Comparison of ENCODE assay signal across 9 cellular contexts in the genomic region with DNA sequence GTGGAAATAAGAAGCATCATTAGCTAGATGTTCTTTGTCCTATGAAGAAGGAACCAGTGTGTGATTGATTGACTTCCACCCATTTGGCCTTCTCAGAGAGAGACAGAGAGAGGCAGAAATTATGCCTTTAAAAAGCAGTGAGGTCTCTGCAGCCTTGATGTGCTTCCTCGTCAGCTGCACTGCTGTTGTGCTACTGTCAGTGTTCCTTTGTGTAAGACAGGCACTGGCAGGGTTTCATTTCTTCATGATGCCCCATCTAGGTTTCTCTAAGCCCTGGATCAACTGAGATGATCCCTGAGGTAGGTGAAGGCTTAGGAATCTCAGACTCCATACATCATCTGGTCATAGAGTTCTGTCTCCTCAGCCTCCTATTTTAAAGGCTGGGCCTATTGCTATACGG.
DNase-seq lines count a peak whose midpoint lies in the region; ATAC-seq lines count a peak whose summit lies in the region.
"Had no signal": no experiment of that assay in that cellular context is flagged by ENCODE, and none has a peak within 500 bp of the region (broad histone marks: within the 10 kb centered on the region; RNA-seq: fewer than 3 reads in every experiment).

No MANE protein-coding gene starts in this region.

- peak; percentile 85 for ATAC-seq in memory B cell (ENCODE audit: low read depth)

- H3K4me1 Mint-ChIP-seq in activated naive CD8-positive, alpha-beta T cell (ENCODE audit: low read depth), result peaks cover 74% of the 10 kb centered on the region
- peaks cover 46% of the 10 kb centered on the region for H3K4me1 Mint-ChIP-seq in memory B cell

- peak; percentile 65 for DNase-seq in NOMO-1 treated with DMSO at 0.1 percent for 48 hours (lab: John Stamatoyannopoulos, UW; ENCODE audit: unreplicated experiment)
- no peak for DNase-seq in NOMO-1 treated with dmso at 0.1 percent for 144 hours (lab: John Stamatoyannopoulos, UW; ENCODE audit: unreplicated experiment)
- DNase-seq in memory B cell (ENCODE audit: low spot score in 2 of 2), result no peak
- peak; percentile 57 for DNase-seq in superior temporal gyrus (ENCODE audit: extremely low spot score)
- no peak for DNase-seq in NCI-H524 treated with DMSO at 0.1 percent for 48 hours (lab: John Stamatoyannopoulos, UW)
- no peak for DNase-seq in NCI-H2081 (lab: John Stamatoyannopoulos, UW)
- no peak for DNase-seq in Kasumi-1 (lab: John Stamatoyannopoulos, UW)
- DNase-seq: amniotic stem cell had no signal

- H3K9me3 Mint-ChIP-seq in activated naive CD8-positive, alpha-beta T cell (ENCODE audit: low read depth), result no peaks in the 10 kb centered on the region
- no peaks in the 10 kb centered on the region for H3K9me3 Mint-ChIP-seq in memory B cell

- peak overlapping the region; percentile 97 for H3K27ac Mint-ChIP-seq in activated naive CD8-positive, alpha-beta T cell
- H3K27ac Mint-ChIP-seq in memory B cell, result peak overlapping the region; percentile 88

- H3K36me3 Mint-ChIP-seq in activated naive CD8-positive, alpha-beta T cell, result peaks cover 11% of the 10 kb centered on the region
- H3K36me3 Mint-ChIP-seq in memory B cell, result peaks cover 11% of the 10 kb centered on the region

- H3K27me3 Mint-ChIP-seq in activated naive CD8-positive, alpha-beta T cell, result no peaks in the 10 kb centered on the region
- no peaks in the 10 kb centered on the region for H3K27me3 Mint-ChIP-seq in memory B cell

- peak overlapping the region; percentile 82 for H3K4me3 Mint-ChIP-seq in activated naive CD8-positive, alpha-beta T cell
- no peak overlapping the region for H3K4me3 Mint-ChIP-seq in memory B cell

Comparison
In these comparisons a context has a peak if more than half of its experiments do, and no peak if none do; other contexts are left out.
1. DNase-seq: peak in NOMO-1 treated with DMSO at 0.1 percent for 48 hours (single experiment) and superior temporal gyrus (single experiment); none in NOMO-1 treated with dmso at 0.1 percent for 144 hours (single experiment), memory B cell (0 of 2), NCI-H524 treated with DMSO at 0.1 percent for 48 hours (single experiment), NCI-H2081 (0 of 2) and Kasumi-1 (0 of 2).